In genomic region chr14:99524091-99524661, GRCh38 we compare ENCODE assay signal across 13 cellular contexts. TPM values are rescaled to one million over a fixed set of nuclear protein-coding genes. Genes with fewer than 3 reads are reported as not detected.
DNase-seq lines count a peak whose midpoint lies in the region; ATAC-seq and TF ChIP-seq lines count a peak whose summit lies in the region.
"Had no signal": no experiment of that assay in that cellular context is flagged by ENCODE, and none has a peak within 500 bp of the region (broad histone marks: within the 10 kb centered on the region; RNA-seq: fewer than 3 reads in every experiment).

No MANE protein-coding gene starts in this region.

- H3K9me3 Mint-ChIP-seq in GM23338, result no peaks in the 10 kb centered on the region
- H3K9me3 Mint-ChIP-seq: activated naive CD8-positive, alpha-beta T cell treated with anti-CD3 and anti-CD28 coated beads, Interleukin-2, amount 50 U/mL, for 24 hours had no signal

- peaks cover 18% of the 10 kb centered on the region for H3K27me3 Mint-ChIP-seq in GM23338 (ENCODE audit: insufficient read depth, low read depth, poor library complexity)
- H3K27me3 Mint-ChIP-seq: activated naive CD8-positive, alpha-beta T cell treated with anti-CD3 and anti-CD28 coated beads, Interleukin-2, amount 50 U/mL, for 24 hours had no signal

- ATAC-seq in GM23338, result no peak
- peak; percentile 18 for ATAC-seq in PC-3
- ATAC-seq in heart left ventricle, result peak in 1 of 4 donors; percentile 31
- peak; percentile 5 for ATAC-seq in omental fat pad (ENCODE audit: low FRiP score)
- no peak for ATAC-seq in GM21515 (IDR thresholded peaks at IDR 0.05; ENCODE audit: unreplicated experiment)
- ATAC-seq: activated naive CD8-positive, alpha-beta T cell treated with anti-CD3 and anti-CD28 coated beads, Interleukin-2, amount 50 U/mL, for 24 hours had no signal

- H3K4me2 ChIP-seq in GM23338 (peak overlapping the region; percentile 63), PC-3 (ENCODE audit: low read length) (peak overlapping the region; percentile 69)

- no peak for TF ChIP-seq POLR2A in heart left ventricle (IDR thresholded peaks at IDR 0.05)
- no peak for TF ChIP-seq POLR2A in prostate gland (IDR thresholded peaks at IDR 0.05)

- H3K27ac ChIP-seq in GM23338 (ENCODE audit: low read depth) (peak overlapping the region; percentile 74), PC-3 (ENCODE audit: low read length) (peak overlapping the region; percentile 54), heart left ventricle (peak overlapping the region in 9 of 12 donors; percentile 26 to 84 (median 61)), prostate gland (peak overlapping the region in 1 of 2 donors; percentile 62), ascending aorta (no peak overlapping the region)

- BruUV-seq in PC-3 (replicated peaks; lab: Mats Ljungman, UMichigan), result no TSS peak

- POLR2A ChIA-PET in PC-3 (lab: Charles Lee; ENCODE audit: unreplicated experiment), result no interaction called here

- H3K4me1 Mint-ChIP-seq in GM23338, result peaks cover 51% of the 10 kb centered on the region

- H3K4me3 ChIP-seq in GM23338 (no peak overlapping the region), PC-3 (ENCODE audit: low read length) (peak overlapping the region; percentile 25; the same call in 1 of the 2 replicates), heart left ventricle (no peak overlapping the region), prostate gland (no peak overlapping the region), ascending aorta (no peak overlapping the region)
- H3K4me3 ChIP-seq: skin epidermis had no signal

- H3K4me1 ChIP-seq in GM23338 (ENCODE audit: insufficient read depth) (peaks cover 38% of the 10 kb centered on the region), PC-3 (ENCODE audit: insufficient read depth, low read length) (peaks cover 41% of the 10 kb centered on the region), heart left ventricle (peaks cover 6 to 59% (median 38%) of the 10 kb centered on the region in 12 donors), prostate gland (replicated peaks) (peaks cover 20% of the 10 kb centered on the region), ascending aorta (no peaks in the 10 kb centered on the region)

- H3F3A ChIP-seq in GM23338 (replicated peaks; ENCODE audit: low read depth), result 0 out of 2 replicates have a peak, but pooled peaks cover 8% of the 10 kb centered on the region
- no peaks in the 10 kb centered on the region for H3F3A ChIP-seq in PC-3 (ENCODE audit: low read length, unreplicated experiment)

- TF ChIP-seq CTCF in GM23338 (conservative IDR thresholded peaks at IDR 0.05; ENCODE audit: low read depth in 2 of 2) (no peak), PC-3 (conservative IDR thresholded peaks at IDR 0.05; ENCODE audit: low read depth, low read length) (no peak), heart left ventricle (IDR thresholded peaks at IDR 0.05) (no peak), omental fat pad (IDR thresholded peaks at IDR 0.05) (no peak), prostate gland (IDR thresholded peaks at IDR 0.05) (no peak), ascending aorta (IDR thresholded peaks at IDR 0.05) (no peak)

- peak overlapping the region; percentile 37; the same call in 1 of the 3 replicates for H3K4me3 Mint-ChIP-seq in GM23338
- H3K4me3 Mint-ChIP-seq: activated naive CD8-positive, alpha-beta T cell treated with anti-CD3 and anti-CD28 coated beads, Interleukin-2, amount 50 U/mL, for 24 hours had no signal

- DNase-seq in GM23338 (ENCODE audit: low spot score), result no peak
- peak; percentile 22 for DNase-seq in PC-3
- peak in 3 of 5 donors; percentile 35 to 42 (median 41) for DNase-seq in heart left ventricle
- DNase-seq in omental fat pad (ENCODE audit: low spot score), result no peak
- no peak for DNase-seq in prostate gland (ENCODE audit: low spot score)
- no peak for DNase-seq in ascending aorta (ENCODE audit: low spot score in 2 of 2)
- no peak for DNase-seq in GM19240 (ENCODE audit: insufficient read length, low spot score)
- DNase-seq: activated naive CD8-positive, alpha-beta T cell treated with anti-CD3 and anti-CD28 coated beads, Interleukin-2, amount 50 U/mL, for 24 hours; effector CD4-positive, alpha-beta T cell; midbrain; NCI-H1436 treated with DMSO at 0.1 percent for 48 hours had no signal

- H2AFZ ChIP-seq in GM23338, result no peak overlapping the region
- no peak overlapping the region for H2AFZ ChIP-seq in PC-3 (ENCODE audit: low read length)

- H3K9me3 ChIP-seq in PC-3 (ENCODE audit: low read length), result no peaks in the 10 kb centered on the region
- H3K9me3 ChIP-seq in heart left ventricle, result no peaks in the 10 kb centered on the region
- H3K9me3 ChIP-seq in prostate gland, result no peaks in the 10 kb centered on the region
- H3K9me3 ChIP-seq in ascending aorta, result no peaks in the 10 kb centered on the region

- H3K9ac ChIP-seq in PC-3 (ENCODE audit: low read length), result peak overlapping the region; percentile 5; the same call in 1 of the 2 replicates

- no peaks in the 10 kb centered on the region for H3K79me2 ChIP-seq in GM23338 (replicated peaks; ENCODE audit: insufficient read depth)
- H3K79me2 ChIP-seq in PC-3 (ENCODE audit: low read length), result peaks cover 23% of the 10 kb centered on the region

- no peak overlapping the region for H3K27ac Mint-ChIP-seq in GM23338
- H3K27ac Mint-ChIP-seq: activated naive CD8-positive, alpha-beta T cell treated with anti-CD3 and anti-CD28 coated beads, Interleukin-2, amount 50 U/mL, for 24 hours had no signal

- no peaks in the 10 kb centered on the region; the same call in 2 of the 3 replicates for H3K36me3 Mint-ChIP-seq in GM23338 (ENCODE audit: low read depth)

- no peaks in the 10 kb centered on the region for H3K36me3 ChIP-seq in GM23338 (ENCODE audit: insufficient read depth)
- H3K36me3 ChIP-seq in PC-3 (ENCODE audit: low read depth, low read length), result no peaks in the 10 kb centered on the region
- H3K36me3 ChIP-seq in heart left ventricle, result peaks cover 0 to 5% (median 0%) of the 10 kb centered on the region in 9 donors
- no peaks in the 10 kb centered on the region for H3K36me3 ChIP-seq in prostate gland
- H3K36me3 ChIP-seq in ascending aorta, result no peaks in the 10 kb centered on the region

- H3K9me2 ChIP-seq in GM23338 (ENCODE audit: insufficient read depth), result no peaks in the 10 kb centered on the region
- H3K9me2 ChIP-seq in PC-3 (replicated peaks; ENCODE audit: low read length), result no peaks in the 10 kb centered on the region

- H3K27me3 ChIP-seq in GM23338 (ENCODE audit: insufficient read depth) (no peaks in the 10 kb centered on the region), PC-3 (ENCODE audit: low read length) (no peaks in the 10 kb centered on the region), heart left ventricle (no peaks in the 10 kb centered on the region), prostate gland (replicated peaks; ENCODE audit: insufficient read depth) (no peaks in the 10 kb centered on the region), ascending aorta (no peaks in the 10 kb centered on the region)

- H4K20me1 ChIP-seq in GM23338 (replicated peaks; ENCODE audit: insufficient read depth), result no peaks in the 10 kb centered on the region; the same call in 1 of the 2 replicates
- peaks cover 3% of the 10 kb centered on the region for H4K20me1 ChIP-seq in PC-3 (ENCODE audit: low read length)

- WGBS in heart left ventricle, 4 donors, result 60 to 77% (median 69%) methylated on average over 16 of the region's 16 CpGs
- WGBS in prostate gland, result 30% methylated on average over 16 of the region's 16 CpGs

- CTCF ChIA-PET in PC-3 (lab: Charles Lee), result interaction anchor here (0.8 to 1.4 kb wide), 2 partner anchors 78 to 79 kb away, joined by 3 to 7 read pairs; no protein-coding TSS in a partner anchor

- intact Hi-C loops in PC-3 (cut with micrococcal nuclease) (loop anchor here (2.0 to 5.0 kb wide), 2 partner anchors 38 to 81 kb away; partner anchors contain the start of gene CCDC85C), heart left ventricle (cut with DNase I) (loop anchor here in 3 of 10 donors (2.0 to 10.0 kb wide), 3 partner anchors 79 to 361 kb away; no protein-coding TSS in a partner anchor), prostate gland (cut with DNase I) (loop anchor here (5.0 kb wide), 1 partner anchor 38 kb away; no protein-coding TSS in a partner anchor), ascending aorta (cut with DNase I) (no loop called here)

RNA-seq across cellular contexts. Expression of gene CCNK, which starts 43.0 kb away (rescaled TPM):
- 54.0 and 63.4 TPM in 2 replicates for total RNA-seq in GM23338 (2014; rRNA removed; shearing (Covaris generic))
- polyA plus RNA-seq in GM23338 (2016; fragmentation: Nextera tagmentation; extraction: Ambion mirVana) (57.8 and 60.6 TPM in 2 replicates), heart left ventricle (10 to 100 TPM in 1 of 2 donors, 1 to 10 TPM in 1; 9.1 to 20.6 TPM)
- total RNA-seq in PC-3 (2014; rRNA removed) (26.2 and 51.8 TPM in 2 replicates), heart left ventricle (10 to 100 TPM; 11.8 to 35.3 (median 30.2) TPM), omental fat pad (10 to 100 TPM; 23.2 to 37.0 (median 34.7) TPM), prostate gland (10 to 100 TPM; 15.5 to 43.1 TPM), ascending aorta (21.9 TPM)

RNA-seq across cellular contexts. Expression of gene SETD3, which starts 43.5 kb away (rescaled TPM):
- total RNA-seq in GM23338 (2014; rRNA removed; shearing (Covaris generic)), result 68.0 and 76.2 TPM in 2 replicates
- polyA plus RNA-seq in GM23338 (2016; fragmentation: Nextera tagmentation; extraction: Ambion mirVana) (35.7 and 40.7 TPM in 2 replicates), heart left ventricle (10 to 100 TPM; 49.7 to 81.7 TPM)
- total RNA-seq in PC-3 (2014; rRNA removed) (46.8 and 51.7 TPM in 2 replicates), heart left ventricle (100 to 1,000 TPM in 4 of 9 donors, 10 to 100 TPM in 5; 80.1 to 130 (median 99.4) TPM), omental fat pad (10 to 100 TPM; 61.8 to 78.3 (median 70.1) TPM), prostate gland (100 to 1,000 TPM in 1 of 2 donors, 10 to 100 TPM in 1; 59.5 to 106 TPM), ascending aorta (26.4 TPM)

Comparison
In these comparisons a context has a peak if more than half of its experiments do, and no peak if none do; other contexts are left out.
1. ATAC-seq: peak in PC-3 (single experiment) and omental fat pad (single experiment); none in GM23338 (single experiment) and GM21515 (single experiment).
2. DNase-seq: peak in PC-3 (single experiment) and heart left ventricle (3 of 5); none in GM23338 (single experiment), omental fat pad (single experiment), prostate gland (single experiment), ascending aorta (0 of 2) and GM19240 (single experiment).
3. H3K27ac ChIP-seq: peak in GM23338 (single experiment), PC-3 (single experiment) and heart left ventricle (9 of 12); none in ascending aorta (0 of 2).